Comparison of ENCODE assay signal across 1 cellular context in the genomic region with DNA sequence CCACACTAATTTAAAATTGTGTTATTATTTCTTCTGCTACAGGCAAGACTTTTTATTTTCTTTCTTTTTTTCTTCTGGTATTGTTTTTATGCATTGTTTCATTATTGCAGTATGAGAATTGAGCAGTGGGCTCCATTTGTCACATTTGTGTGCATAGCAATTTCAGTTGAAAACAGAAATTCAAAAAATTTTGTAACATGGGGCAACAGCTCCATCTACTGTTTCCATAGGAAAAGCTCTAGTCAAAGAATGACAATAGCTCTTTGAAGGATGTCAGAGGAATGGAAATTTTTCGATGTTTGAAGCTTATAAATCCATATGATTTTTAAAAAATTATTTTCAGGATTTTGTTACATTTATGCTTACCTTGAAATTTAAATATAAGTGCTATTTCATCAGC.
TF ChIP-seq lines count a peak whose summit lies in the region.

No MANE protein-coding gene starts in this region.

TF ChIP-seq in GM12878, 131 proteins besides CTCF, POLR2A, EP300 and RAD21 (continued from another document):
- TF ChIP-seq RCOR1 (conservative IDR thresholded peaks at IDR 0.05; ENCODE audit: low read depth, low read length) (no peak), LARP7 (IDR thresholded peaks at IDR 0.05) (no peak), EZH2 (IDR thresholded peaks at IDR 0.05; ENCODE audit: borderline replicate concordance, control insufficient read depth, low read depth, low read length) (no peak), HCFC1 (IDR thresholded peaks at IDR 0.05; ENCODE audit: low read length) (no peak), SPI1 (IDR thresholded peaks at IDR 0.05; ENCODE audit: borderline replicate concordance, insufficient read depth, low read depth, low read length) (no peak), ATF7 (IDR thresholded peaks at IDR 0.05; ENCODE audit: low read depth) (no peak), BHLHE40 (IDR thresholded peaks at IDR 0.05; ENCODE audit: borderline replicate concordance in 1 of 2, low read depth in 2 of 2, low read length in 1 of 2) (no peak), SMC3 (IDR thresholded peaks at IDR 0.05; ENCODE audit: borderline replicate concordance, low read length) (peak; percentile 64; the same call in 1 of the 2 replicates), STAT1 (conservative IDR thresholded peaks at IDR 0.05) (no peak)
- TF ChIP-seq, protein P1, sequence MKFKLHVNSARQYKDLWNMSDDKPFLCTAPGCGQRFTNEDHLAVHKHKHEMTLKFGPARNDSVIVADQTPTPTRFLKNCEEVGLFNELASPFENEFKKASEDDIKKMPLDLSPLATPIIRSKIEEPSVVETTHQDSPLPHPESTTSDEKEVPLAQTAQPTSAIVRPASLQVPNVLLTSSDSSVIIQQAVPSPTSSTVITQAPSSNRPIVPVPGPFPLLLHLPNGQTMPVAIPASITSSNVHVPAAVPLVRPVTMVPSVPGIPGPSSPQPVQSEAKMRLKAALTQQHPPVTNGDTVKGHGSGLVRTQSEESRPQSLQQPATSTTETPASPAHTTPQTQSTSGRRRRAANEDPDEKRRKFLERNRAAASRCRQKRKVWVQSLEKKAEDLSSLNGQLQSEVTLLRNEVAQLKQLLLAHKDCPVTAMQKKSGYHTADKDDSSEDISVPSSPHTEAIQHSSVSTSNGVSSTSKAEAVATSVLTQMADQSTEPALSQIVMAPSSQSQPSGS (IDR thresholded peaks at IDR 0.05; ENCODE audit: low read length), result 0 out of 2 replicates have a peak, but pooled peaks have one; percentile 15
- TF ChIP-seq, protein P2, sequence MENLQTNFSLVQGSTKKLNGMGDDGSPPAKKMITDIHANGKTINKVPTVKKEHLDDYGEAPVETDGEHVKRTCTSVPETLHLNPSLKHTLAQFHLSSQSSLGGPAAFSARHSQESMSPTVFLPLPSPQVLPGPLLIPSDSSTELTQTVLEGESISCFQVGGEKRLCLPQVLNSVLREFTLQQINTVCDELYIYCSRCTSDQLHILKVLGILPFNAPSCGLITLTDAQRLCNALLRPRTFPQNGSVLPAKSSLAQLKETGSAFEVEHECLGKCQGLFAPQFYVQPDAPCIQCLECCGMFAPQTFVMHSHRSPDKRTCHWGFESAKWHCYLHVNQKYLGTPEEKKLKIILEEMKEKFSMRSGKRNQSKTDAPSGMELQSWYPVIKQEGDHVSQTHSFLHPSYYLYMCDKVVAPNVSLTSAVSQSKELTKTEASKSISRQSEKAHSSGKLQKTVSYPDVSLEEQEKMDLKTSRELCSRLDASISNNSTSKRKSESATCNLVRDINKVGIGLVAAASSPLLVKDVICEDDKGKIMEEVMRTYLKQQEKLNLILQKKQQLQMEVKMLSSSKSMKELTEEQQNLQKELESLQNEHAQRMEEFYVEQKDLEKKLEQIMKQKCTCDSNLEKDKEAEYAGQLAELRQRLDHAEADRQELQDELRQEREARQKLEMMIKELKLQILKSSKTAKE (IDR thresholded peaks at IDR 0.05; ENCODE audit: low read depth, poor library complexity, severe bottlenecking), result peak; percentile 39
